Comparison of ENCODE assay signal across 20 cellular contexts in the genomic region with DNA sequence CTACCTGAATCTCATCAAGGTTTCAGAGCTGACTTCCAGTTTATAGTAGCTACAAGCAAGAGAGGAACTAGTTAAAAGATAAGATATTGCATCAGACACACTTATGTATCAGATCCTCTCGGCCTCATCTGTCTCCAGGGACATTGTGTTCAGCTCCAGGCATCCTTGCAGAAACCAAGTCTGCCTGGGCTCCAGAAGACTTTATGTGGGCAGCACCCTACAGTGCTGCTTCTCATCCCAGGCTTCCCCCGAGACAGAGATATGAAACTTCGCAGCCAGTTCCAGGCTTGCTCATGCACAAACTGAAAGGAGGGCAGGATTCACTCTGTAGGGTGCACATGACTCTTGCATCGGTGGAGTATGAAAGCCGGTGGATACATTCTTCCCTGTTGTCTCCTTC. TPM values are rescaled to one million over a fixed set of nuclear protein-coding genes. Genes with fewer than 3 reads are reported as not detected.
"Had no signal": no experiment of that assay in that cellular context is flagged by ENCODE, and none has a peak within 500 bp of the region (broad histone marks: within the 10 kb centered on the region; RNA-seq: fewer than 3 reads in every experiment).

No MANE protein-coding gene starts in this region.

- H3K27me3 ChIP-seq: ascending aorta, ovary, uterus had no signal

- H3K36me3 ChIP-seq: ascending aorta, esophagus squamous epithelium, ovary, transverse colon, uterus had no signal

- H3K4me3 ChIP-seq: ascending aorta, esophagus squamous epithelium, ovary, psoas muscle, skin epidermis, transverse colon, uterus had no signal

- H3K27ac ChIP-seq: ascending aorta, esophagus squamous epithelium, ovary, psoas muscle, skin epidermis, transverse colon, uterus had no signal

- H3K4me1 ChIP-seq: esophagus squamous epithelium, psoas muscle, transverse colon, uterus had no signal

- ATAC-seq: activated CD8-positive, alpha-beta T cell treated with anti-CD3 and anti-CD28 coated beads for 36 hours; activated T-cell treated with anti-CD3 and anti-CD28 coated beads, Interleukin-2, amount 50 U/mL, for 4 hours; naive thymus-derived CD8-positive, alpha-beta T cell; psoas muscle; right cardiac atrium; stimulated activated naive CD8-positive, alpha-beta T cell treated with anti-CD3 and anti-CD28 coated beads, Interleukin-15, Interleukin-2, amounts not matched to agents 100 U/mL and 50 U/mL, for 24 hours had no signal

- H3K9me3 ChIP-seq: esophagus squamous epithelium, ovary, psoas muscle, transverse colon, uterus had no signal

- DNase-seq: activated CD4-positive, alpha-beta T cell treated with anti-CD3 and anti-CD28 coated beads, Interleukin-2, amount 10 ng/mL, durations not matched to agents 24 days and 14 days; activated CD4-positive, CD25-positive, alpha-beta regulatory T cell; activated CD8-positive, alpha-beta T cell treated with anti-CD3 and anti-CD28 coated beads for 36 hours; activated naive CD4-positive, alpha-beta T cell treated with anti-CD3 and anti-CD28 coated beads, Interleukin-2, amount 50 U/mL, for 16 hours; activated T-cell treated with anti-CD3 and anti-CD28 coated beads, Interleukin-2, amount 50 U/mL, for 4 hours; effector CD8-positive, alpha-beta T cell; esophagus squamous epithelium; mesendoderm; naive thymus-derived CD8-positive, alpha-beta T cell; ovary; psoas muscle; right cardiac atrium; stimulated activated naive CD8-positive, alpha-beta T cell treated with anti-CD3 and anti-CD28 coated beads, Interleukin-15, Interleukin-2, amounts not matched to agents 100 U/mL and 50 U/mL, for 24 hours; transverse colon; uterus had no signal

RNA-seq across cellular contexts. Expression of gene FOXB2, which starts 33.9 kb away (rescaled TPM):
- total RNA-seq: activated CD4-positive, alpha-beta T cell treated with anti-CD3 and anti-CD28 coated beads, Interleukin-2, amount 10 ng/mL, durations not matched to agents 24 days and 14 days; activated CD8-positive, alpha-beta T cell treated with anti-CD3 and anti-CD28 coated beads for 36 hours; activated T-cell treated with anti-CD3 and anti-CD28 coated beads, Interleukin-2, amount 50 U/mL, for 4 hours; ascending aorta; endothelial cell of umbilical vein; esophagus squamous epithelium; glomerular endothelial cell; liver; naive thymus-derived CD8-positive, alpha-beta T cell; right cardiac atrium; transverse colon; uterus had no signal
- polyA plus RNA-seq: endothelial cell of umbilical vein; liver; naive thymus-derived CD8-positive, alpha-beta T cell; ovary; psoas muscle; right cardiac atrium had no signal
